2 cellular contexts compared by ENCODE assay signal in the genomic region with DNA sequence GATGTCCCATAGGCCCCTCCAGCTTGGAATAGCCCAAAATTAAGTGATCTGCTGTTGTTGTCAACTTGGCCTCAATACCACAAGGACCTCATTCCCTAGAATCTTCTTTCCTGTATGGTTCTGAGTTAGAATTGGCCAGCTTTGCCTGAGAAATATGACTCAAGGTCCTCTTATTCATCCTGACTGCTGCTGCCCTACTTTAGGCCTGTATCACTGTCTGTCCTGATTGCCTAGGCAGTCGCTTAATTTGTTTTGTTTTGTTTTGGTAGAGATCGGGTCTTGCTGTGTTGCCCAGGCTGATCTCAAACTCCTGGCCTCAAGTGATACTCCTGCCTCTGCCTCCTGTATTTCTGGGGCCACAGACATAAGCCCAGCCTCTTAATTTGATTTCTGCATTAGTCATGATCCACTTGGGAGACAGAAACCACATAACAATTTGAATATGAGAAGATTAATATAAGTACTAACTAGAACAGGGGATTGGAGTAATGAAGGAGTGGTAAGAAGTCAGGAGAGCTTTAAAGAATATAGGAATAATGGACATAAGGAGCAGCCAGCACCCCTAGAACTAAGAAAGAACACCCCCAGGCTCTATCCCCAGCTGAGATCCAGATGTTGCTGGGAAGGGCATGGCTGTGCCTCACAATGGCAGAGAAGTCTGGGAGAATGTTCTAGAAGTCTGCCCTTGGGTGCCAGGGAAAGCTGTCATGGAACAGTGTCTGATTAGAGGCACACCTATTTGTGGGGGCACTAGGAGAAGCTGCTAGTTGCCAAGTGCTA.
A peak's percentile ranks its signal among the peaks of the same experiment; 100 is the strongest.
TF ChIP-seq lines count a peak whose summit lies in the region.

No MANE protein-coding gene starts in this region.

TF ChIP-seq in HCT116, 20 proteins besides CTCF, POLR2A, EP300 and RAD21:
- TF ChIP-seq CEBPB (IDR thresholded peaks at IDR 0.05; ENCODE audit: low read depth), result no peak
- TF ChIP-seq, protein P1, sequence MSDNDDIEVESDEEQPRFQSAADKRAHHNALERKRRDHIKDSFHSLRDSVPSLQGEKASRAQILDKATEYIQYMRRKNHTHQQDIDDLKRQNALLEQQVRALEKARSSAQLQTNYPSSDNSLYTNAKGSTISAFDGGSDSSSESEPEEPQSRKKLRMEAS (IDR thresholded peaks at IDR 0.05), result 0 out of 2 replicates have a peak, but pooled peaks have one; percentile 10

TF ChIP-seq in HepG2, 621 proteins besides CTCF, POLR2A, EP300 and RAD21:
- no peak for TF ChIP-seq ZNF775 (CRISPR knock-in tag; IDR thresholded peaks at IDR 0.05; ENCODE audit: borderline replicate concordance)
- no peak for TF ChIP-seq HNF4G (IDR thresholded peaks at IDR 0.05; ENCODE audit: borderline replicate concordance, low read depth, low read length)
- no peak for TF ChIP-seq HNF4G (CRISPR knock-in tag; IDR thresholded peaks at IDR 0.05; ENCODE audit: borderline replicate concordance, low read depth)
TF ChIP-seq in HepG2: peak in this region for 0.
